25 cellular contexts compared by ENCODE assay signal in genomic region chr9:126563556-126563955, GRCh38. TPM values are rescaled to one million over a fixed set of nuclear protein-coding genes. Genes with fewer than 3 reads are reported as not detected.
"Had no signal": no experiment of that assay in that cellular context is flagged by ENCODE, and none has a peak within 500 bp of the region (broad histone marks: within the 10 kb centered on the region; RNA-seq: fewer than 3 reads in every experiment).

No MANE protein-coding gene starts in this region.

- H3K4me1 ChIP-seq: SJCRH30 had no signal

- ATAC-seq: activated CD4-positive, alpha-beta T cell treated with anti-CD3 and anti-CD28 coated beads for 36 hours; Panc1 had no signal

- H3K4me2 ChIP-seq: KMS-11, SK-N-SH had no signal

- H3K27ac ChIP-seq: brain microvascular endothelial cell, cardiac muscle cell, KMS-11, SJCRH30, WERI-Rb-1 had no signal

- DNase-seq: activated CD4-positive, alpha-beta memory T cell treated with anti-CD3 and anti-CD28 coated beads, Interleukin-2, amount 10 ng/mL, durations not matched to agents 7 days and 5 days; activated CD4-positive, alpha-beta T cell treated with anti-CD3 and anti-CD28 coated beads for 36 hours; activated CD4-positive, alpha-beta T cell treated with anti-CD3 and anti-CD28 coated beads, Interleukin-2, amount 50 U/mL, for 1 hour; activated gamma-delta T cell treated with Interleukin-2 at 50 U/mL for 16 hours; activated naive CD4-positive, alpha-beta T cell treated with anti-CD3 and anti-CD28 coated beads, Interleukin-2, amount 10 ng/mL, durations not matched to agents 7 days and 5 days; activated naive CD8-positive, alpha-beta T cell treated with anti-CD3 and anti-CD28 coated beads for 36 hours; activated T-cell treated with anti-CD3 and anti-CD28 coated beads for 4 hours; activated T-cell treated with anti-CD3 and anti-CD28 coated beads, Interleukin-2, amount 50 U/mL, for 48 hours; brain microvascular endothelial cell; NCI-H1092 treated with DMSO at 0.1 percent for 48 hours; NCI-H1417 treated with DMSO at 0.1 percent for 48 hours; NCI-H187; NCI-H2081; NCI-H510A treated with DMSO at 0.1 percent for 48 hours; NCI-H69; NK-92 treated with Interleukin-12 subunit alpha and Interleukin-12 subunit beta, amount 100 ng/mL, for 24 hours; Right ventricle myocardium superior; RPMI8226; SJCRH30; T-helper 1 cell; WERI-Rb-1 had no signal

- H3K4me3 ChIP-seq: cardiac muscle cell, SJCRH30 had no signal

- H3K36me3 ChIP-seq: brain microvascular endothelial cell, cardiac muscle cell, SJCRH30, WERI-Rb-1 had no signal

- H3K9me3 ChIP-seq: SK-N-SH had no signal

- H3K9ac ChIP-seq: KMS-11, SK-N-SH had no signal

RNA-seq across cellular contexts. Expression of gene LMX1B, which starts 50.2 kb away (rescaled TPM):
- polyA plus RNA-seq: cardiac muscle cell, SK-N-SH had no signal
